10 cellular contexts compared by ENCODE assay signal in the genomic region with DNA sequence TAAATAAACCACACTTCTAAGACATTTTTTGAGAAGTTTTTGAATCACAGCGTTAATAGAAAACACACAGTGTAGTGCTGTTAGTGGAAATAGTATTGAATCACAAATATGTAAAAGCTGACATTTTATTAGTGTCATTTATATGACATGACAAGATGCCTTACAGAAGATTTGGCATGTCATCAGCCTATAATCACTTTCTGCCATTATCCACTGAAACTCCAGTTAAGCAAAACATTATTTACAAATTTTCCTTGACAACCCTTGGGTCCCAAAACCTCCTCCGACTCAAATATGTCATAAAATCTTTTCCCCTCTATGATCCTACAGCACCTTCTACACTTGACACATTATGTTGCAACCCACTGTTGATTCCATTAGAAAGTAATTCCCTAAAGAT.
"Had no signal": no experiment of that assay in that cellular context is flagged by ENCODE, and none has a peak within 500 bp of the region (broad histone marks: within the 10 kb centered on the region; RNA-seq: fewer than 3 reads in every experiment).

No MANE protein-coding gene starts in this region.

- H3K9me3 ChIP-seq: HAP-1 had no signal

- ATAC-seq: GM23338, HCT116 had no signal

- H3K4me3 ChIP-seq: GM23248, GM23338, HAP-1 had no signal

- H3K4me2 ChIP-seq: GM23338 had no signal

- H2AFZ ChIP-seq: GM23248, GM23338 had no signal

- H3K4me1 ChIP-seq: HAP-1 had no signal

- H3K9ac ChIP-seq: GM23248 had no signal

- H3K27ac ChIP-seq: GM23248 had no signal

- H3K36me3 ChIP-seq: HAP-1 had no signal

- FAIRE-seq: H1 had no signal

- DNase-seq: GM23248, GOT3, H7, H9, HCEC 1CT, HFFc6 had no signal
